In genomic region chr1:214192825-214193643, GRCh38 we compare ENCODE assay signal across 19 cellular contexts.
DNase-seq lines count a peak whose midpoint lies in the region; ATAC-seq and TF ChIP-seq lines count a peak whose summit lies in the region.
"Had no signal": no experiment of that assay in that cellular context is flagged by ENCODE, and none has a peak within 500 bp of the region (broad histone marks: within the 10 kb centered on the region; RNA-seq: fewer than 3 reads in every experiment).

No MANE protein-coding gene starts in this region.

- no peak overlapping the region for H3K4me3 Mint-ChIP-seq in GM23338
- H3K4me3 Mint-ChIP-seq: activated CD4-positive, alpha-beta T cell treated with anti-CD3 and anti-CD28 coated beads, Interleukin-2, amount 10 ng/mL, durations not matched to agents 7 days and 5 days had no signal

- peak overlapping the region; percentile 56 for H2AFZ ChIP-seq in GM23338

- WGBS in gastroesophageal sphincter (ENCODE audit: low coverage in 1 of 2), 2 donors, result 43 to 58% methylated on average over 6 to 11 of the region's 13 CpGs

- no peak for TF ChIP-seq CTCF in GM23338 (conservative IDR thresholded peaks at IDR 0.05; ENCODE audit: low read depth in 2 of 2)
- no peak for TF ChIP-seq CTCF in gastroesophageal sphincter (IDR thresholded peaks at IDR 0.05)

- H3K27me3 Mint-ChIP-seq in GM23338 (ENCODE audit: insufficient read depth, low read depth, poor library complexity), result peaks cover 8% of the 10 kb centered on the region

- H3K9ac ChIP-seq in adipocyte (ENCODE audit: low read length), result no peak overlapping the region

- TF ChIP-seq POLR2A in gastroesophageal sphincter (IDR thresholded peaks at IDR 0.05), result no peak

- no peak overlapping the region for H3K4me2 ChIP-seq in GM23338

- H3K4me3 ChIP-seq in GM23338 (no peak overlapping the region), adipocyte (ENCODE audit: low read length) (no peak overlapping the region), gastroesophageal sphincter (no peak overlapping the region)
- H3K4me3 ChIP-seq: left lung, mucosa of descending colon, sigmoid colon had no signal

- peaks cover 14% of the 10 kb centered on the region for H3K27me3 ChIP-seq in GM23338 (ENCODE audit: insufficient read depth)
- H3K27me3 ChIP-seq in adipocyte (replicated peaks; ENCODE audit: control insufficient read depth, insufficient read depth, low read length), result peaks cover 27% of the 10 kb centered on the region
- peaks cover 40% of the 10 kb centered on the region for H3K27me3 ChIP-seq in gastroesophageal sphincter

- H3K36me3 ChIP-seq in GM23338 (ENCODE audit: insufficient read depth) (no peaks in the 10 kb centered on the region), adipocyte (ENCODE audit: control insufficient read depth, insufficient read depth, low read length, severe bottlenecking) (no peaks in the 10 kb centered on the region), gastroesophageal sphincter (no peaks in the 10 kb centered on the region)
- H3K36me3 ChIP-seq: left lung, sigmoid colon had no signal

- no peaks in the 10 kb centered on the region for H4K20me1 ChIP-seq in GM23338 (replicated peaks; ENCODE audit: insufficient read depth)

- no peak for DNase-seq in GM23338 (ENCODE audit: low spot score)
- DNase-seq in adipocyte (ENCODE audit: low read depth), result peak; percentile 20
- peak; percentile 28 for DNase-seq in foreskin melanocyte
- DNase-seq in renal cortical epithelial cell (ENCODE audit: low read depth), result peak; percentile 85
- no peak for DNase-seq in ureter (ENCODE audit: low spot score)
- DNase-seq in NCI-H2029 (lab: John Stamatoyannopoulos, UW), result no peak
- DNase-seq: activated CD4-positive, alpha-beta T cell treated with anti-CD3 and anti-CD28 coated beads, Interleukin-2, amount 10 ng/mL, durations not matched to agents 7 days and 5 days; activated naive CD4-positive, alpha-beta T cell; anterior cingulate cortex; Calu3; foreskin fibroblast; left lung; mucosa of descending colon; NCI-H1436; NCI-H345; sigmoid colon; stimulated activated CD4-positive, alpha-beta T cell treated with anti-CD3 and anti-CD28 coated beads, Interleukin-2, amount 100 ng/mL, for 24 hours had no signal

- no peak overlapping the region for H3K27ac Mint-ChIP-seq in GM23338
- H3K27ac Mint-ChIP-seq: activated CD4-positive, alpha-beta T cell treated with anti-CD3 and anti-CD28 coated beads, Interleukin-2, amount 10 ng/mL, durations not matched to agents 7 days and 5 days had no signal

- H3K4me1 Mint-ChIP-seq in GM23338, result peaks cover 15% of the 10 kb centered on the region
- H3K4me1 Mint-ChIP-seq: activated CD4-positive, alpha-beta T cell treated with anti-CD3 and anti-CD28 coated beads, Interleukin-2, amount 10 ng/mL, durations not matched to agents 7 days and 5 days had no signal

- H3K27ac ChIP-seq in GM23338 (ENCODE audit: low read depth) (no peak overlapping the region), gastroesophageal sphincter (no peak overlapping the region)
- H3K27ac ChIP-seq: left lung, sigmoid colon had no signal

- no peaks in the 10 kb centered on the region for H3K9me3 Mint-ChIP-seq in GM23338
- H3K9me3 Mint-ChIP-seq: activated CD4-positive, alpha-beta T cell treated with anti-CD3 and anti-CD28 coated beads, Interleukin-2, amount 10 ng/mL, durations not matched to agents 7 days and 5 days had no signal

- TF ChIP-seq EP300 in gastroesophageal sphincter (IDR thresholded peaks at IDR 0.05), result no peak

- 0 out of 2 replicates have a peak, but pooled peaks cover 2% of the 10 kb centered on the region for H3K9me2 ChIP-seq in GM23338 (ENCODE audit: insufficient read depth)

- no peaks in the 10 kb centered on the region for H3K36me3 Mint-ChIP-seq in GM23338 (ENCODE audit: low read depth)

- ATAC-seq in GM23338 (peak; percentile 59), gastroesophageal sphincter (no peak), GM18511 (IDR thresholded peaks at IDR 0.05; ENCODE audit: unreplicated experiment) (no peak)
- ATAC-seq: left lung, mucosa of descending colon had no signal

- H3K79me2 ChIP-seq in GM23338 (replicated peaks; ENCODE audit: insufficient read depth), result no peaks in the 10 kb centered on the region

- H3K4me1 ChIP-seq in GM23338 (ENCODE audit: insufficient read depth), result peaks cover 9% of the 10 kb centered on the region
- H3K4me1 ChIP-seq in adipocyte (ENCODE audit: control insufficient read depth, insufficient read depth, low read length), result peaks cover 16% of the 10 kb centered on the region
- no peaks in the 10 kb centered on the region for H3K4me1 ChIP-seq in gastroesophageal sphincter
- H3K4me1 ChIP-seq: left lung, sigmoid colon had no signal

- H3F3A ChIP-seq in GM23338 (replicated peaks; ENCODE audit: low read depth), result no peaks in the 10 kb centered on the region

- H3K9me3 ChIP-seq in adipocyte (ENCODE audit: control insufficient read depth, low read length), result no peaks in the 10 kb centered on the region
- no peaks in the 10 kb centered on the region for H3K9me3 ChIP-seq in gastroesophageal sphincter
- H3K9me3 ChIP-seq: left lung, mucosa of descending colon, sigmoid colon had no signal

TF ChIP-seq in GM23338, 12 proteins besides CTCF, POLR2A, EP300 and RAD21 (continues in another document):
- no peak for TF ChIP-seq EZH2 (IDR thresholded peaks at IDR 0.05; ENCODE audit: low read depth, unreplicated experiment)
- no peak for TF ChIP-seq ZNF114 (CRISPR knock-in tag; IDR thresholded peaks at IDR 0.05)
- TF ChIP-seq STAT1 (IDR thresholded peaks at IDR 0.05; ENCODE audit: unreplicated experiment), result no peak
- TF ChIP-seq ETS1 (IDR thresholded peaks at IDR 0.05), result no peak
- no peak for TF ChIP-seq ZNF462 (CRISPR knock-in tag; IDR thresholded peaks at IDR 0.05)
- no peak for TF ChIP-seq POLR2AphosphoS5 (IDR thresholded peaks at IDR 0.05; ENCODE audit: low read depth)
- TF ChIP-seq EZH2phosphoT487 (IDR thresholded peaks at IDR 0.05; ENCODE audit: unreplicated experiment), result no peak

Comparison
In these comparisons a context has a peak if more than half of its experiments do, and no peak if none do; other contexts are left out.
1. DNase-seq: peak in adipocyte (single experiment), foreskin melanocyte (single experiment) and renal cortical epithelial cell (single experiment); none in GM23338 (single experiment), ureter (single experiment) and NCI-H2029 (single experiment).